3 cellular contexts compared by ENCODE assay signal in genomic region chr16:27784351-27785306, GRCh38.
TF ChIP-seq lines count a peak whose summit lies in the region.

No MANE protein-coding gene starts in this region.

TF ChIP-seq in SK-N-SH, 30 proteins besides CTCF, POLR2A, EP300 and RAD21 (continued from another document):
- TF ChIP-seq USF2 (IDR thresholded peaks at IDR 0.05; ENCODE audit: borderline replicate concordance, low read depth, low read length) (no peak), TAF1 (IDR thresholded peaks at IDR 0.05; ENCODE audit: borderline replicate concordance, low read depth, low read length) (no peak), FOXM1 (IDR thresholded peaks at IDR 0.05; ENCODE audit: low read depth) (no peak), GABPA (IDR thresholded peaks at IDR 0.05; ENCODE audit: low read depth) (no peak), ELF1 (IDR thresholded peaks at IDR 0.05) (no peak), YY1 (IDR thresholded peaks at IDR 0.05; ENCODE audit: low read depth) (no peak), MAX (IDR thresholded peaks at IDR 0.05; ENCODE audit: low read depth) (no peak), FOSL2 (IDR thresholded peaks at IDR 0.05; ENCODE audit: borderline replicate concordance, low read depth) (no peak), USF1 (IDR thresholded peaks at IDR 0.05; ENCODE audit: borderline replicate concordance, low read depth) (no peak), MEF2A (IDR thresholded peaks at IDR 0.05; ENCODE audit: borderline replicate concordance, low read depth) (no peak), CHD2 (IDR thresholded peaks at IDR 0.05; ENCODE audit: low read length, partially characterized antibody) (no peak), RCOR1 (IDR thresholded peaks at IDR 0.05; ENCODE audit: low read length) (no peak)

TF ChIP-seq in SK-N-SH treated with all-trans-retinoic acid at 6 μM for 48 hours, 23 proteins besides CTCF, POLR2A, EP300 and RAD21:
- TF ChIP-seq PATZ1 (CRISPR knock-in tag; IDR thresholded peaks at IDR 0.05; ENCODE audit: borderline replicate concordance) = no peak
- TF ChIP-seq ZNF8 (CRISPR knock-in tag; IDR thresholded peaks at IDR 0.05) = no peak
- TF ChIP-seq PPARA (CRISPR knock-in tag; IDR thresholded peaks at IDR 0.05; ENCODE audit: borderline replicate concordance) = no peak
- TF ChIP-seq ZNF70 (CRISPR knock-in tag; IDR thresholded peaks at IDR 0.05) = no peak
- TF ChIP-seq BACH2 (CRISPR knock-in tag; IDR thresholded peaks at IDR 0.05; ENCODE audit: borderline replicate concordance) = no peak
- TF ChIP-seq ZFP30 (CRISPR knock-in tag; IDR thresholded peaks at IDR 0.05) = no peak
- no peak for TF ChIP-seq RARB (CRISPR knock-in tag; IDR thresholded peaks at IDR 0.05)
- no peak for TF ChIP-seq ESRRG (CRISPR knock-in tag; IDR thresholded peaks at IDR 0.05)
- TF ChIP-seq CREB5 (CRISPR knock-in tag; IDR thresholded peaks at IDR 0.05; ENCODE audit: low read depth) = no peak
- TF ChIP-seq POU6F1 (CRISPR knock-in tag; IDR thresholded peaks at IDR 0.05; ENCODE audit: borderline replicate concordance, low read depth) = no peak
- no peak for TF ChIP-seq ARNTL (CRISPR knock-in tag; IDR thresholded peaks at IDR 0.05; ENCODE audit: borderline replicate concordance, low read depth)
TF ChIP-seq in SK-N-SH treated with all-trans-retinoic acid at 6 μM for 48 hours: peak in this region for 0.

TF ChIP-seq in IMR-90, 13 proteins besides CTCF, POLR2A, EP300 and RAD21 (continued from another document):
- no peak for TF ChIP-seq NFE2L2 (IDR thresholded peaks at IDR 0.05; ENCODE audit: low read depth, low read length)
- no peak for TF ChIP-seq BHLHE40 (IDR thresholded peaks at IDR 0.05; ENCODE audit: low read depth, low read length)
- no peak for TF ChIP-seq RCOR1 (IDR thresholded peaks at IDR 0.05; ENCODE audit: insufficient replicate concordance, low read length)
- TF ChIP-seq CHD1 (IDR thresholded peaks at IDR 0.05; ENCODE audit: low read depth, low read length) = no peak
- TF ChIP-seq MAZ (IDR thresholded peaks at IDR 0.05; ENCODE audit: borderline replicate concordance, low read depth, low read length) = no peak
- no peak for TF ChIP-seq ELK1 (IDR thresholded peaks at IDR 0.05; ENCODE audit: borderline replicate concordance, low read depth, low read length)
